In genomic region chr3:14602006-14602803, GRCh38 we compare ENCODE assay signal across 13 cellular contexts. TPM values are rescaled to one million over a fixed set of nuclear protein-coding genes. Genes with fewer than 3 reads are reported as not detected.
DNase-seq lines count a peak whose midpoint lies in the region; ATAC-seq, FAIRE-seq and TF ChIP-seq lines count a peak whose summit lies in the region.
"Had no signal": no experiment of that assay in that cellular context is flagged by ENCODE, and none has a peak within 500 bp of the region (broad histone marks: within the 10 kb centered on the region; RNA-seq: fewer than 3 reads in every experiment).

No MANE protein-coding gene starts in this region.

- peak overlapping the region; percentile 37 to 75 (median 55) for H3K4me3 Mint-ChIP-seq in brain
- H3K4me3 Mint-ChIP-seq: CD4-positive, CD25-positive, alpha-beta regulatory T cell had no signal

- ATAC-seq in heart left ventricle (peak in 1 of 4 donors; percentile 19), left ventricle myocardium superior (no peak), lower lobe of right lung (peak in 1 of 2 donors; percentile 11), HG02973 (IDR thresholded peaks at IDR 0.05; ENCODE audit: unreplicated experiment) (no peak), HG03025 (IDR thresholded peaks at IDR 0.05; ENCODE audit: low FRiP score, unreplicated experiment) (no peak)

- H3K27me3 ChIP-seq in heart left ventricle (peaks cover 16 to 72% (median 27%) of the 10 kb centered on the region in 9 donors), lower lobe of right lung (ENCODE audit: low read depth) (peaks cover 45% of the 10 kb centered on the region)

- H3K4me1 Mint-ChIP-seq in brain: peaks cover 66% of the 10 kb centered on the region

- 2 to 3% (median 2%) methylated on average over 28 to 66 of the region's 66 CpGs for WGBS in heart left ventricle, 4 donors

- H3K9me3 ChIP-seq in heart left ventricle (no peaks in the 10 kb centered on the region), lower lobe of right lung (no peaks in the 10 kb centered on the region)

- no peaks in the 10 kb centered on the region for H3K36me3 Mint-ChIP-seq in brain

- no peak for TF ChIP-seq POLR2A in heart left ventricle (IDR thresholded peaks at IDR 0.05)

- DNase-seq in heart left ventricle: no peak
- DNase-seq in left ventricle myocardium superior: no peak
- no peak for DNase-seq in lower lobe of right lung
- peak; percentile 36 for DNase-seq in urothelium cell line (ENCODE audit: low spot score)
- DNase-seq in activated naive CD4-positive, alpha-beta T cell treated with anti-CD3 and anti-CD28 coated beads, Interleukin-2, amount 50 U/mL, for 16 hours: no peak
- DNase-seq: activated CD4-positive, alpha-beta T cell treated with anti-CD3 and anti-CD28 coated beads, Interleukin-2, amount 50 U/mL, for 48 hours; aorta; CD4-positive, CD25-positive, alpha-beta regulatory T cell; OCI-M1 had no signal

- H3K4me1 ChIP-seq in heart left ventricle (peaks cover 0 to 17% (median 0%) of the 10 kb centered on the region in 12 donors), lower lobe of right lung (peaks cover 8% of the 10 kb centered on the region)

- H3K4me3 ChIP-seq in heart left ventricle (peak overlapping the region in 10 of 12 donors; percentile 19 to 48 (median 34)), lower lobe of right lung (peak overlapping the region; percentile 36)

- TF ChIP-seq CTCF in heart left ventricle (IDR thresholded peaks at IDR 0.05): peak in 1 of 12 donors; percentile 13
- TF ChIP-seq CTCF in brain (conservative IDR thresholded peaks at IDR 0.05): peak; percentile 18 to 63
- no peak for TF ChIP-seq CTCF in lower lobe of right lung (IDR thresholded peaks at IDR 0.05)

- peaks cover 0 to 14% (median 0%) of the 10 kb centered on the region in 5 experiments for H3K9me3 Mint-ChIP-seq in brain

- intact Hi-C loops in heart left ventricle (cut with DNase I): loop anchor here in 1 of 10 donors (10.0 kb wide), 2 partner anchors 47 to 87 kb away; no protein-coding TSS in a partner anchor
- intact Hi-C loops in left ventricle myocardium superior (cut with micrococcal nuclease): no loop called here
- intact Hi-C loops in lower lobe of right lung (cut with DNase I): no loop called here

- H3K27me3 Mint-ChIP-seq in brain: peaks cover 13% of the 10 kb centered on the region

- peak overlapping the region in 2 of 5 experiments; percentile 7 to 33 for H3K27ac Mint-ChIP-seq in brain
- H3K27ac Mint-ChIP-seq: CD4-positive, CD25-positive, alpha-beta regulatory T cell had no signal

- H3K36me3 ChIP-seq in heart left ventricle (no peaks in the 10 kb centered on the region), lower lobe of right lung (no peaks in the 10 kb centered on the region)

- H3K27ac ChIP-seq in heart left ventricle (no peak overlapping the region), lower lobe of right lung (no peak overlapping the region)

- FAIRE-seq in urothelium cell line (lab: Jason Lieb, UNC): no peak
- FAIRE-seq: frontal cortex had no signal

RNA-seq across cellular contexts. Expression of gene CCDC174, which starts 49.4 kb away (rescaled TPM):
- total RNA-seq in heart left ventricle (10 to 100 TPM in 7 of 9 donors, 1 to 10 TPM in 2; 8.7 to 16.1 (median 11.7) TPM), left ventricle myocardium superior (10.7 TPM), lower lobe of right lung (18.2 TPM)
- polyA plus RNA-seq in heart left ventricle (10 to 100 TPM in 1 of 2 donors, 1 to 10 TPM in 1; 9.2 to 13.2 TPM), brain (ENCODE audit: insufficient read depth, low read depth, low replicate concordance) (6.0 TPM)
